In genomic region chr19:47226426-47227346, GRCh38 we compare ENCODE assay signal across 1 cellular context.
A peak's percentile ranks its signal among the peaks of the same experiment; 100 is the strongest.
TF ChIP-seq lines count a peak whose summit lies in the region.

No MANE protein-coding gene starts in this region.

TF ChIP-seq in HepG2, 621 proteins besides CTCF, POLR2A, EP300 and RAD21 (continued from another document and continues in another):
- TF ChIP-seq ZNF280B (CRISPR knock-in tag; IDR thresholded peaks at IDR 0.05; ENCODE audit: borderline replicate concordance) = no peak
- TF ChIP-seq ZNF768 (CRISPR knock-in tag; IDR thresholded peaks at IDR 0.05) = peak; percentile 58; the same call in 1 of the 2 replicates
- TF ChIP-seq CERS6 (CRISPR knock-in tag; IDR thresholded peaks at IDR 0.05) = no peak
- no peak for TF ChIP-seq MZF1 (CRISPR knock-in tag; IDR thresholded peaks at IDR 0.05; ENCODE audit: borderline replicate concordance)
- TF ChIP-seq TSC22D2 (CRISPR knock-in tag; IDR thresholded peaks at IDR 0.05; ENCODE audit: borderline replicate concordance) = no peak
- TF ChIP-seq KLF13 (CRISPR knock-in tag; IDR thresholded peaks at IDR 0.05) = no peak
- no peak for TF ChIP-seq NFE2L2 (IDR thresholded peaks at IDR 0.05; ENCODE audit: low read length)
- no peak for TF ChIP-seq REXO4 (CRISPR knock-in tag; IDR thresholded peaks at IDR 0.05; ENCODE audit: borderline replicate concordance)
- TF ChIP-seq TEAD2 (CRISPR knock-in tag; IDR thresholded peaks at IDR 0.05) = no peak
- TF ChIP-seq HNF1B (CRISPR knock-in tag; IDR thresholded peaks at IDR 0.05) = peak; percentile 47; the same call in 1 of the 2 replicates
- TF ChIP-seq, protein P1, sequence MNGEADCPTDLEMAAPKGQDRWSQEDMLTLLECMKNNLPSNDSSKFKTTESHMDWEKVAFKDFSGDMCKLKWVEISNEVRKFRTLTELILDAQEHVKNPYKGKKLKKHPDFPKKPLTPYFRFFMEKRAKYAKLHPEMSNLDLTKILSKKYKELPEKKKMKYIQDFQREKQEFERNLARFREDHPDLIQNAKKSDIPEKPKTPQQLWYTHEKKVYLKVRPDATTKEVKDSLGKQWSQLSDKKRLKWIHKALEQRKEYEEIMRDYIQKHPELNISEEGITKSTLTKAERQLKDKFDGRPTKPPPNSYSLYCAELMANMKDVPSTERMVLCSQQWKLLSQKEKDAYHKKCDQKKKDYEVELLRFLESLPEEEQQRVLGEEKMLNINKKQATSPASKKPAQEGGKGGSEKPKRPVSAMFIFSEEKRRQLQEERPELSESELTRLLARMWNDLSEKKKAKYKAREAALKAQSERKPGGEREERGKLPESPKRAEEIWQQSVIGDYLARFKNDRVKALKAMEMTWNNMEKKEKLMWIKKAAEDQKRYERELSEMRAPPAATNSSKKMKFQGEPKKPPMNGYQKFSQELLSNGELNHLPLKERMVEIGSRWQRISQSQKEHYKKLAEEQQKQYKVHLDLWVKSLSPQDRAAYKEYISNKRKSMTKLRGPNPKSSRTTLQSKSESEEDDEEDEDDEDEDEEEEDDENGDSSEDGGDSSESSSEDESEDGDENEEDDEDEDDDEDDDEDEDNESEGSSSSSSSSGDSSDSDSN (CRISPR knock-in tag; IDR thresholded peaks at IDR 0.05) = peak; percentile 27; the same call in 1 of the 2 replicates
- TF ChIP-seq HNRNPUL1 (IDR thresholded peaks at IDR 0.05; ENCODE audit: low read depth, low read length) = no peak
- no peak; the same call in 1 of the 2 replicates for TF ChIP-seq ZBTB38 (CRISPR knock-in tag; IDR thresholded peaks at IDR 0.05)
- TF ChIP-seq TEF (CRISPR knock-in tag; IDR thresholded peaks at IDR 0.05) = 0 out of 2 replicates have a peak, but pooled peaks have one; percentile 38
- TF ChIP-seq SNAI1 (CRISPR knock-in tag; IDR thresholded peaks at IDR 0.05; ENCODE audit: borderline replicate concordance) = no peak
- TF ChIP-seq ZBTB3 (CRISPR knock-in tag; IDR thresholded peaks at IDR 0.05; ENCODE audit: borderline replicate concordance, low read depth) = 0 out of 2 replicates have a peak, but pooled peaks have one; percentile 35
- TF ChIP-seq, protein P2, sequence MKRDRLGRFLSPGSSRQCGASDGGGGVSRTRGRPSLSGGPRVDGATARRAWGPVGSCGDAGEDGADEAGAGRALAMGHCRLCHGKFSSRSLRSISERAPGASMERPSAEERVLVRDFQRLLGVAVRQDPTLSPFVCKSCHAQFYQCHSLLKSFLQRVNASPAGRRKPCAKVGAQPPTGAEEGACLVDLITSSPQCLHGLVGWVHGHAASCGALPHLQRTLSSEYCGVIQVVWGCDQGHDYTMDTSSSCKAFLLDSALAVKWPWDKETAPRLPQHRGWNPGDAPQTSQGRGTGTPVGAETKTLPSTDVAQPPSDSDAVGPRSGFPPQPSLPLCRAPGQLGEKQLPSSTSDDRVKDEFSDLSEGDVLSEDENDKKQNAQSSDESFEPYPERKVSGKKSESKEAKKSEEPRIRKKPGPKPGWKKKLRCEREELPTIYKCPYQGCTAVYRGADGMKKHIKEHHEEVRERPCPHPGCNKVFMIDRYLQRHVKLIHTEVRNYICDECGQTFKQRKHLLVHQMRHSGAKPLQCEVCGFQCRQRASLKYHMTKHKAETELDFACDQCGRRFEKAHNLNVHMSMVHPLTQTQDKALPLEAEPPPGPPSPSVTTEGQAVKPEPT (CRISPR knock-in tag; IDR thresholded peaks at IDR 0.05; ENCODE audit: low read depth) = no peak
- TF ChIP-seq POGK (CRISPR knock-in tag; conservative IDR thresholded peaks at IDR 0.05) = no peak
- no peak for TF ChIP-seq AFF4 (CRISPR knock-in tag; IDR thresholded peaks at IDR 0.05)
- TF ChIP-seq ZNF253 (CRISPR knock-in tag; IDR thresholded peaks at IDR 0.05; ENCODE audit: borderline replicate concordance) = no peak
- peak; percentile 10; the same call in 1 of the 2 replicates for TF ChIP-seq ZFAT (CRISPR knock-in tag; conservative IDR thresholded peaks at IDR 0.05)
- peak; percentile 89 for TF ChIP-seq RBM22 (optimal IDR thresholded peaks at IDR 0.05; ENCODE audit: low read length)
- TF ChIP-seq ZNF282 (IDR thresholded peaks at IDR 0.05; ENCODE audit: partially characterized antibody) = no peak
- TF ChIP-seq, protein P3, sequence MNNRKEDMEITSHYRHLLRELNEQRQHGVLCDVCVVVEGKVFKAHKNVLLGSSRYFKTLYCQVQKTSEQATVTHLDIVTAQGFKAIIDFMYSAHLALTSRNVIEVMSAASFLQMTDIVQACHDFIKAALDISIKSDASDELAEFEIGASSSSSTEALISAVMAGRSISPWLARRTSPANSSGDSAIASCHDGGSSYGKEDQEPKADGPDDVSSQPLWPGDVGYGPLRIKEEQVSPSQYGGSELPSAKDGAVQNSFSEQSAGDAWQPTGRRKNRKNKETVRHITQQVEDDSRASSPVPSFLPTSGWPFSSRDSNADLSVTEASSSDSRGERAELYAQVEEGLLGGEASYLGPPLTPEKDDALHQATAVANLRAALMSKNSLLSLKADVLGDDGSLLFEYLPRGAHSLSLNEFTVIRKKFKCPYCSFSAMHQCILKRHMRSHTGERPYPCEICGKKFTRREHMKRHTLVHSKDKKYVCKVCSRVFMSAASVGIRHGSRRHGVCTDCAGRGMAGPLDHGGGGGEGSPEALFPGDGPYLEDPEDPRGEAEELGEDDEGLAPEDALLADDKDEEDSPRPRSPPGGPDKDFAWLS (CRISPR knock-in tag; IDR thresholded peaks at IDR 0.05; ENCODE audit: borderline replicate concordance) = no peak
- TF ChIP-seq ZNF577 (CRISPR knock-in tag; IDR thresholded peaks at IDR 0.05; ENCODE audit: borderline replicate concordance, low read depth) = no peak
- no peak for TF ChIP-seq CEBPG (CRISPR knock-in tag; IDR thresholded peaks at IDR 0.05)
- peak; percentile 39 for TF ChIP-seq KLF12 (CRISPR knock-in tag; IDR thresholded peaks at IDR 0.05; ENCODE audit: borderline replicate concordance)
- TF ChIP-seq NFE2L1 (CRISPR knock-in tag; IDR thresholded peaks at IDR 0.05; ENCODE audit: borderline replicate concordance) = no peak
- TF ChIP-seq ZNF672 (CRISPR knock-in tag; IDR thresholded peaks at IDR 0.05) = no peak
- TF ChIP-seq PRDM10 (CRISPR knock-in tag; IDR thresholded peaks at IDR 0.05; ENCODE audit: low read depth) = no peak
- TF ChIP-seq ARNT (IDR thresholded peaks at IDR 0.05) = no peak
- TF ChIP-seq ZNF773 (CRISPR knock-in tag; IDR thresholded peaks at IDR 0.05; ENCODE audit: borderline replicate concordance) = 0 out of 2 replicates have a peak, but pooled peaks have one; percentile 21
- TF ChIP-seq ZNF7 (CRISPR knock-in tag; IDR thresholded peaks at IDR 0.05) = no peak
- TF ChIP-seq ZBTB42 (CRISPR knock-in tag; IDR thresholded peaks at IDR 0.05) = peak; percentile 77; the same call in 1 of the 2 replicates
- TF ChIP-seq RARG (CRISPR knock-in tag; IDR thresholded peaks at IDR 0.05; ENCODE audit: low read depth) = no peak
